ENCODE assay signal across 18 cellular contexts in the genomic region with DNA sequence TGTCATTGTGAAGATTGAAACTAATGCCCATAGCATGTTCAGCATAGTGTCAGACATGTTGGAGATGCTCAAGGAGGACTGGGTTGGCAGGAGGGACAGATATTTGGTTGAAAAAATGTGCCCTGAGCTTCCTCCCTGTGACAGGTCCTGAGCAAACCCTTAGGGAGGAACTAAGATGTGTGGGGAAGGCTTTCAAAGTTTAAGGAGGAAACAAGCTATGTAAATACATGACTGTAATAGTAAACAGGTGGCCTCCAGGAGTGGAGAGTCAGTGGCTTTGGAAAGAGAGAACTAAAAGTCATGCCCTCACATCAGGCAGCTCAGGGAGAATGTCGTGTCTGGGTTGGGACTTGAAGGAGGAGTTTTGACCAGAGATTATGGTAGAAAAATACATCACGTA. TPM values are rescaled to one million over a fixed set of nuclear protein-coding genes. Genes with fewer than 3 reads are reported as not detected.
DNase-seq lines count a peak whose midpoint lies in the region; ATAC-seq and TF ChIP-seq lines count a peak whose summit lies in the region.
"Had no signal": no experiment of that assay in that cellular context is flagged by ENCODE, and none has a peak within 500 bp of the region (broad histone marks: within the 10 kb centered on the region; RNA-seq: fewer than 3 reads in every experiment).

No MANE protein-coding gene starts in this region.

- DNase-seq in DMS53 (lab: John Stamatoyannopoulos, UW), result peak; percentile 13
- no peak for DNase-seq in DMS53 treated with DMSO at 0.1 percent for 48 hours (lab: John Stamatoyannopoulos, UW; ENCODE audit: unreplicated experiment)
- DNase-seq in T-helper 17 cell, result no peak
- DNase-seq in nephron progenitor cell, result no peak
- DNase-seq in upper lobe of left lung, result no peak
- no peak for DNase-seq in NCI-H2081 treated with DMSO at 0.1 percent for 48 hours (lab: John Stamatoyannopoulos, UW)
- no peak for DNase-seq in stimulated activated naive CD4-positive, alpha-beta T cell (lab: John Stamatoyannopoulos, UW)
- no peak for DNase-seq in NCI-H446 (lab: John Stamatoyannopoulos, UW)
- DNase-seq: C1 segment of cervical spinal cord; Caco-2; CD4-positive, alpha-beta T cell; DMS79 treated with DMSO at 0.1 percent for 48 hours; GF-D8; GOT3; H7; IMR-90 had no signal

- WGBS in upper lobe of left lung, 2 donors, result 73 to 74% methylated on average over 2 of the region's 2 CpGs

- H3K4me1 Mint-ChIP-seq in T-helper 17 cell (peaks cover 7% of the 10 kb centered on the region), nephron progenitor cell (peaks cover 23% of the 10 kb centered on the region)

- H3K27ac ChIP-seq in upper lobe of left lung, result no peak overlapping the region
- H3K27ac ChIP-seq: 22Rv1, A549 had no signal

- H3K27me3 ChIP-seq in upper lobe of left lung, result peaks cover 0 to 3% (median 0%) of the 10 kb centered on the region in 4 donors

- no peaks in the 10 kb centered on the region for H3K36me3 ChIP-seq in upper lobe of left lung

- H3K4me3 ChIP-seq in upper lobe of left lung, result no peak overlapping the region
- H3K4me3 ChIP-seq: A549 had no signal

- TF ChIP-seq CTCF in nephron progenitor cell (IDR thresholded peaks at IDR 0.05), result no peak
- no peak for TF ChIP-seq CTCF in upper lobe of left lung (IDR thresholded peaks at IDR 0.05)

- H3K27ac Mint-ChIP-seq in T-helper 17 cell (peak overlapping the region; percentile 45), nephron progenitor cell (peak overlapping the region; percentile 2)
- H3K27ac Mint-ChIP-seq: CD4-positive, alpha-beta T cell had no signal

- H3K27me3 Mint-ChIP-seq in T-helper 17 cell, result peaks cover 59% of the 10 kb centered on the region
- H3K27me3 Mint-ChIP-seq in nephron progenitor cell (ENCODE audit: low read depth, poor library complexity), result peaks cover 30% of the 10 kb centered on the region

- H3K9me3 Mint-ChIP-seq in nephron progenitor cell, result no peaks in the 10 kb centered on the region
- H3K9me3 Mint-ChIP-seq: CD4-positive, alpha-beta T cell had no signal

- peaks cover 1 to 5% (median 4%) of the 10 kb centered on the region in 4 donors for H3K4me1 ChIP-seq in upper lobe of left lung
- H3K4me1 ChIP-seq: A549, Caco-2 had no signal

- no peak for TF ChIP-seq POLR2A in upper lobe of left lung (IDR thresholded peaks at IDR 0.05)

- no peak for ATAC-seq in T-helper 17 cell
- ATAC-seq in upper lobe of left lung (ENCODE audit: low FRiP score in 2 of 2), result no peak
- ATAC-seq: A549 had no signal

- H3K4me3 Mint-ChIP-seq in T-helper 17 cell (no peak overlapping the region), nephron progenitor cell (peak overlapping the region; percentile 35)
- H3K4me3 Mint-ChIP-seq: CD4-positive, alpha-beta T cell had no signal

- H3K9me3 ChIP-seq in T-helper 17 cell (ENCODE audit: control insufficient read depth, low read length, poor library complexity, severe bottlenecking), result no peaks in the 10 kb centered on the region
- H3K9me3 ChIP-seq in upper lobe of left lung, result no peaks in the 10 kb centered on the region
- H3K9me3 ChIP-seq: A549, Caco-2 had no signal

- peaks cover 2% of the 10 kb centered on the region for H3K36me3 Mint-ChIP-seq in T-helper 17 cell (ENCODE audit: low read depth)
- no peaks in the 10 kb centered on the region for H3K36me3 Mint-ChIP-seq in nephron progenitor cell (ENCODE audit: low read depth)

- no peak for TF ChIP-seq EP300 in upper lobe of left lung (IDR thresholded peaks at IDR 0.05)

RNA-seq across cellular contexts. Expression of a gene that starts 9.7 kb away (rescaled TPM):
- total RNA-seq in T-helper 17 cell (not detected), upper lobe of left lung (10 to 100 TPM; 16.9 to 40.6 (median 25.8) TPM)
- total RNA-seq: CD4-positive, alpha-beta T cell had no signal

Comparison
In these comparisons a context has a peak if more than half of its experiments do, and no peak if none do; other contexts are left out.
1. RNA of a gene that starts 9.7 kb away (total RNA-seq): 16.9 to 40.6 TPM in upper lobe of left lung; not detected in T-helper 17 cell; every median in the first group is over 10 times any median in the second.